ENCODE assay signal across 21 cellular contexts in genomic region chr7:91420606-91421390, GRCh38.
"Had no signal": no experiment of that assay in that cellular context is flagged by ENCODE, and none has a peak within 500 bp of the region (broad histone marks: within the 10 kb centered on the region; RNA-seq: fewer than 3 reads in every experiment).

No MANE protein-coding gene starts in this region.

- H3K4me1 ChIP-seq: tibial nerve had no signal

- H3K27me3 Mint-ChIP-seq: activated CD4-positive, alpha-beta memory T cell treated with anti-CD3 and anti-CD28 coated beads for 36 hours; activated naive CD4-positive, alpha-beta T cell treated with anti-CD3 and anti-CD28 coated beads, Interleukin-2, amount 10 ng/mL, durations not matched to agents 7 days and 5 days; stimulated activated naive CD8-positive, alpha-beta T cell treated with anti-CD3 and anti-CD28 coated beads, Interleukin-15, amount 100 ng/mL, for 72 hours had no signal

- H3K27me3 ChIP-seq: neural progenitor cell, tibial nerve had no signal

- H3K36me3 ChIP-seq: neural progenitor cell, tibial nerve had no signal

- H3K27ac ChIP-seq: epithelial cell of prostate, neural progenitor cell, tibial nerve had no signal

- H2AFZ ChIP-seq: neural progenitor cell had no signal

- H3K4me3 ChIP-seq: neural progenitor cell, tibial nerve had no signal

- H3K36me3 Mint-ChIP-seq: activated CD4-positive, alpha-beta memory T cell treated with anti-CD3 and anti-CD28 coated beads for 36 hours; activated naive CD4-positive, alpha-beta T cell treated with anti-CD3 and anti-CD28 coated beads, Interleukin-2, amount 10 ng/mL, durations not matched to agents 7 days and 5 days; mesothelial cell of epicardium; naive thymus-derived CD8-positive, alpha-beta T cell; neural progenitor cell; stimulated activated effector memory CD8-positive, alpha-beta T cell treated with anti-CD3 and anti-CD28 coated beads, Interleukin-12 subunit alpha, Interleukin-12 subunit beta, amount 100 ng/mL, for 72 hours had no signal

- FAIRE-seq: islet of Langerhans, small intestine, urothelium cell line had no signal

- ATAC-seq: activated T-cell treated with anti-CD3 and anti-CD28 coated beads, Interleukin-2, amount 50 U/mL, for 72 hours; left ventricle myocardium superior; naive thymus-derived CD8-positive, alpha-beta T cell; sciatic nerve; stimulated activated effector memory CD8-positive, alpha-beta T cell treated with anti-CD3 and anti-CD28 coated beads, Interleukin-12 subunit alpha, Interleukin-12 subunit beta, amount 100 ng/mL, for 72 hours; stimulated activated naive CD8-positive, alpha-beta T cell treated with anti-CD3 and anti-CD28 coated beads, Interleukin-15, amount 100 ng/mL, for 72 hours had no signal

- H3K27ac Mint-ChIP-seq: activated CD4-positive, alpha-beta memory T cell treated with anti-CD3 and anti-CD28 coated beads for 36 hours; activated naive CD4-positive, alpha-beta T cell treated with anti-CD3 and anti-CD28 coated beads, Interleukin-2, amount 10 ng/mL, durations not matched to agents 7 days and 5 days; activated T-cell treated with anti-CD3 and anti-CD28 coated beads, Interleukin-2, amount 50 U/mL, for 72 hours; mesothelial cell of epicardium; naive thymus-derived CD8-positive, alpha-beta T cell; neural progenitor cell; stimulated activated effector memory CD8-positive, alpha-beta T cell treated with anti-CD3 and anti-CD28 coated beads, Interleukin-12 subunit alpha, Interleukin-12 subunit beta, amount 100 ng/mL, for 72 hours; stimulated activated naive CD8-positive, alpha-beta T cell treated with anti-CD3 and anti-CD28 coated beads, Interleukin-15, amount 100 ng/mL, for 72 hours had no signal

- H3K4me1 Mint-ChIP-seq: activated naive CD4-positive, alpha-beta T cell treated with anti-CD3 and anti-CD28 coated beads, Interleukin-2, amount 10 ng/mL, durations not matched to agents 7 days and 5 days; naive thymus-derived CD8-positive, alpha-beta T cell; stimulated activated effector memory CD8-positive, alpha-beta T cell treated with anti-CD3 and anti-CD28 coated beads, Interleukin-12 subunit alpha, Interleukin-12 subunit beta, amount 100 ng/mL, for 72 hours; stimulated activated naive CD8-positive, alpha-beta T cell treated with anti-CD3 and anti-CD28 coated beads, Interleukin-15, amount 100 ng/mL, for 72 hours had no signal

- H3K9me3 ChIP-seq: tibial nerve had no signal

- H3K4me3 Mint-ChIP-seq: activated CD4-positive, alpha-beta memory T cell treated with anti-CD3 and anti-CD28 coated beads for 36 hours; activated naive CD4-positive, alpha-beta T cell treated with anti-CD3 and anti-CD28 coated beads, Interleukin-2, amount 10 ng/mL, durations not matched to agents 7 days and 5 days; activated T-cell treated with anti-CD3 and anti-CD28 coated beads, Interleukin-2, amount 50 U/mL, for 72 hours; mesothelial cell of epicardium; naive thymus-derived CD8-positive, alpha-beta T cell; neural progenitor cell; stimulated activated effector memory CD8-positive, alpha-beta T cell treated with anti-CD3 and anti-CD28 coated beads, Interleukin-12 subunit alpha, Interleukin-12 subunit beta, amount 100 ng/mL, for 72 hours; stimulated activated naive CD8-positive, alpha-beta T cell treated with anti-CD3 and anti-CD28 coated beads, Interleukin-15, amount 100 ng/mL, for 72 hours had no signal

- H3K9ac ChIP-seq: neural progenitor cell had no signal

- DNase-seq: activated CD4-positive, alpha-beta memory T cell treated with anti-CD3 and anti-CD28 coated beads for 36 hours; activated CD4-positive, alpha-beta T cell treated with anti-CD3 and anti-CD28 coated beads for 48 hours; activated effector memory CD4-positive, alpha-beta T cell treated with Interleukin-2 at 50 U/mL for 16 hours; activated naive CD4-positive, alpha-beta T cell treated with anti-CD3 and anti-CD28 coated beads, Interleukin-2, amount 10 ng/mL, durations not matched to agents 7 days and 5 days; activated T-cell treated with anti-CD3 and anti-CD28 coated beads, Interleukin-2, amount 50 U/mL, for 72 hours; amygdala; foreskin fibroblast; left ventricle myocardium superior; mammary epithelial cell; naive thymus-derived CD8-positive, alpha-beta T cell; small intestine; stimulated activated CD4-positive, alpha-beta T cell treated with anti-CD3 and anti-CD28 coated beads, Interleukin-2, amount 100 ng/mL, for 24 hours; stimulated activated naive CD8-positive, alpha-beta T cell treated with anti-CD3 and anti-CD28 coated beads, Interleukin-15, amount 100 ng/mL, for 72 hours had no signal

- H3K9me3 Mint-ChIP-seq: activated CD4-positive, alpha-beta memory T cell treated with anti-CD3 and anti-CD28 coated beads for 36 hours; activated naive CD4-positive, alpha-beta T cell treated with anti-CD3 and anti-CD28 coated beads, Interleukin-2, amount 10 ng/mL, durations not matched to agents 7 days and 5 days; activated T-cell treated with anti-CD3 and anti-CD28 coated beads, Interleukin-2, amount 50 U/mL, for 72 hours; mesothelial cell of epicardium; neural progenitor cell had no signal

- H3K4me2 ChIP-seq: neural progenitor cell had no signal
